Comparison of ENCODE assay signal across 25 cellular contexts in the genomic region with DNA sequence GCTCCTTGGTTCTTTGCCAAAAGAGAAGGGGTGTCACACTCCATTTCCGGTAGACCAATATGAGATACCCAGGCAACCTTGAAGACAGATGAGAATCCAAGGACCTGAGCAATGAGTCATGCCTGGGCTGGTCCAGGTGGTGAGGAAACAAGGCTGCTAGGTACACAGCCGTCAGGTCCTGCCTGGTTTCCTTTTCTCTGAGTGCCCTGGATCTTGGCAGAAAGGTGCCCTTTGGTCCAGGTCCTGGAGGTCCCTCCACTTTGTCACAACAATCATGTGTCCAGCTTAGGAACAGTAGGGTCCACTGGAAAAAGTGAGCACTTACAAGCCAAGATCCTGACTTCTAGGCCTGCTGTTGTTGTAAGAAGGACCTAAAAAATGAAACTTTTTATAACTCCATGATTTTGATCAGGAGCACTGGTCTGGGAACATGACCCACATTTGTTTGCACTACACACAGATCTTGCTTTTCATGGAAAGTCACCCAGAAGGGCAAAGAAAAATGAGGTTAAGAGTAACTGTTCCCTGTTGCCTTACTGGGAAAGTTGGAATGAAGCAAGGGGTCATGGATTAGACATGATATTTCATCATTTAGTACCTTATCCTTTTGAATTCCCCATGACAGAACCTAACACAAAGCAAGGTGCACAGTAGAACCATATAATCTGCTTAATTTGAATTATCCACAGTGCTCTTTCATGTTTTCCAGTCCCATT.
"Had no signal": no experiment of that assay in that cellular context is flagged by ENCODE, and none has a peak within 500 bp of the region (broad histone marks: within the 10 kb centered on the region; RNA-seq: fewer than 3 reads in every experiment).

No MANE protein-coding gene starts in this region.

- H3K4me3 ChIP-seq: coronary artery, lower lobe of right lung, spleen, upper lobe of right lung had no signal

- H3K4me3 Mint-ChIP-seq: activated naive CD8-positive, alpha-beta T cell treated with anti-CD3 and anti-CD28 coated beads for 36 hours; activated T-cell treated with anti-CD3 and anti-CD28 coated beads, Interleukin-2, amount 50 U/mL, for 24 hours; activated T-helper 17 cell treated with anti-CD3 and anti-CD28 coated beads, Interleukin-2, amount 50 U/mL, for 72 hours; endodermal cell; naive thymus-derived CD4-positive, alpha-beta T cell; neural crest cell; T-helper 1 cell treated with Interleukin-12 subunit alpha and Interleukin-12 subunit beta and Interleukin-4 antibody, amounts not matched to agents 30 μg/mL and 1 μg/mL, for 36 hours; WTC11 had no signal

- H3K9me3 Mint-ChIP-seq: activated naive CD8-positive, alpha-beta T cell treated with anti-CD3 and anti-CD28 coated beads for 36 hours; activated T-cell treated with anti-CD3 and anti-CD28 coated beads, Interleukin-2, amount 50 U/mL, for 24 hours; activated T-helper 17 cell treated with anti-CD3 and anti-CD28 coated beads, Interleukin-2, amount 50 U/mL, for 72 hours; endodermal cell; neural crest cell; T-helper 1 cell treated with Interleukin-12 subunit alpha and Interleukin-12 subunit beta and Interleukin-4 antibody, amounts not matched to agents 30 μg/mL and 1 μg/mL, for 36 hours; WTC11 had no signal

- H3K27ac Mint-ChIP-seq: activated naive CD8-positive, alpha-beta T cell treated with anti-CD3 and anti-CD28 coated beads for 36 hours; activated T-cell treated with anti-CD3 and anti-CD28 coated beads, Interleukin-2, amount 50 U/mL, for 24 hours; activated T-helper 17 cell treated with anti-CD3 and anti-CD28 coated beads, Interleukin-2, amount 50 U/mL, for 72 hours; endodermal cell; naive thymus-derived CD4-positive, alpha-beta T cell; progenitor cell of endocrine pancreas; T-helper 1 cell treated with Interleukin-12 subunit alpha and Interleukin-12 subunit beta and Interleukin-4 antibody, amounts not matched to agents 30 μg/mL and 1 μg/mL, for 36 hours; WTC11 had no signal

- H3K36me3 Mint-ChIP-seq: naive thymus-derived CD4-positive, alpha-beta T cell; WTC11 had no signal

- H3K27me3 ChIP-seq: testis had no signal

- DNase-seq: activated CD4-positive, alpha-beta T cell treated with anti-CD3 and anti-CD28 coated beads, Interleukin-2, amount 50 U/mL, for 4 hours; activated CD8-positive, alpha-beta memory T cell treated with anti-CD3 and anti-CD28 coated beads for 24 hours; activated CD8-positive, alpha-beta memory T cell treated with anti-CD3 and anti-CD28 coated beads, Interleukin-2, amount 50 U/mL, for 4 hours; activated naive CD4-positive, alpha-beta T cell; activated naive CD8-positive, alpha-beta T cell treated with anti-CD3 and anti-CD28 coated beads for 36 hours; activated T-cell treated with anti-CD3 and anti-CD28 coated beads, Interleukin-2, amount 50 U/mL, for 24 hours; cerebellar nuclear complex; left cardiac atrium; lower lobe of right lung; naive thymus-derived CD4-positive, alpha-beta T cell; occipital lobe; retina; spleen; stimulated activated CD4-positive, alpha-beta T cell treated with anti-CD3 and anti-CD28 coated beads, Interleukin-4, amount 100 ng/mL, for 1 hour; stimulated activated naive CD4-positive, alpha-beta T cell; T1000; testis; upper lobe of right lung had no signal

- H3K4me1 ChIP-seq: lower lobe of right lung, spleen, upper lobe of right lung had no signal

- H3K9me3 ChIP-seq: lower lobe of right lung, spleen, testis, upper lobe of right lung had no signal

- H3K27ac ChIP-seq: coronary artery, lower lobe of right lung, spleen, testis, upper lobe of right lung had no signal

- H3K36me3 ChIP-seq: lower lobe of right lung, spleen, upper lobe of right lung had no signal

- H3K4me1 Mint-ChIP-seq: activated naive CD8-positive, alpha-beta T cell treated with anti-CD3 and anti-CD28 coated beads for 36 hours; activated T-helper 17 cell treated with anti-CD3 and anti-CD28 coated beads, Interleukin-2, amount 50 U/mL, for 72 hours; naive thymus-derived CD4-positive, alpha-beta T cell had no signal
